ENCODE assay signal across 1 cellular context in genomic region chr2:98911376-98912154, GRCh38.
TF ChIP-seq lines count a peak whose summit lies in the region.

No MANE protein-coding gene starts in this region.

TF ChIP-seq in HepG2, 621 proteins besides CTCF, POLR2A, EP300 and RAD21 (continued from another document and continues in another):
- TF ChIP-seq ATF4 (CRISPR knock-in tag; IDR thresholded peaks at IDR 0.05) (peak in 1 of 2 experiments; percentile 96; a peak in 2 of 4 replicates), ZNF563 (CRISPR knock-in tag; IDR thresholded peaks at IDR 0.05) (no peak), RAD51 (IDR thresholded peaks at IDR 0.05; ENCODE audit: borderline replicate concordance) (no peak), ZNF749 (CRISPR knock-in tag; IDR thresholded peaks at IDR 0.05; ENCODE audit: borderline replicate concordance) (no peak), IKZF4 (CRISPR knock-in tag; IDR thresholded peaks at IDR 0.05; ENCODE audit: borderline replicate concordance, low read depth, not compliant biosample characterization) (no peak), ZNF317 (CRISPR knock-in tag; IDR thresholded peaks at IDR 0.05) (peak; percentile 60), ZMAT3 (CRISPR knock-in tag; conservative IDR thresholded peaks at IDR 0.05) (no peak), ZNF235 (CRISPR knock-in tag; IDR thresholded peaks at IDR 0.05; ENCODE audit: borderline replicate concordance) (no peak), PRPF4 (IDR thresholded peaks at IDR 0.05; ENCODE audit: low read depth, low read length, poor library complexity, severe bottlenecking) (no peak), ZMAT5 (CRISPR knock-in tag; IDR thresholded peaks at IDR 0.05; ENCODE audit: borderline replicate concordance, low read depth) (no peak), NFE2L1 (CRISPR knock-in tag; IDR thresholded peaks at IDR 0.05; ENCODE audit: borderline replicate concordance) (no peak), MIER2 (CRISPR knock-in tag; IDR thresholded peaks at IDR 0.05) (peak; percentile 48; the same call in 1 of the 2 replicates), TAF1 (CRISPR knock-in tag; IDR thresholded peaks at IDR 0.05) (no peak), THRA (CRISPR knock-in tag; IDR thresholded peaks at IDR 0.05; ENCODE audit: borderline replicate concordance) (no peak), ZNF18 (CRISPR knock-in tag; IDR thresholded peaks at IDR 0.05; ENCODE audit: insufficient replicate concordance) (no peak), ZKSCAN8 (CRISPR knock-in tag; IDR thresholded peaks at IDR 0.05; ENCODE audit: borderline replicate concordance) (no peak), HNRNPL (IDR thresholded peaks at IDR 0.05; ENCODE audit: low read depth, low read length) (0 out of 2 replicates have a peak, but pooled peaks have one; percentile 43), BCLAF1 (IDR thresholded peaks at IDR 0.05) (no peak), JUN (CRISPR knock-in tag; IDR thresholded peaks at IDR 0.05) (no peak), XRCC5 (optimal IDR thresholded peaks at IDR 0.05; ENCODE audit: low read length) (no peak), POLR2G (IDR thresholded peaks at IDR 0.05; ENCODE audit: low read depth, low read length) (no peak), ZNF577 (CRISPR knock-in tag; IDR thresholded peaks at IDR 0.05; ENCODE audit: borderline replicate concordance, low read depth) (no peak), ZNF362 (CRISPR knock-in tag; IDR thresholded peaks at IDR 0.05; ENCODE audit: borderline replicate concordance) (no peak), PTBP1 (IDR thresholded peaks at IDR 0.05; ENCODE audit: low read depth, low read length, poor library complexity, severe bottlenecking) (no peak), ETV6 (CRISPR knock-in tag; conservative IDR thresholded peaks at IDR 0.05) (no peak), ASH2L (IDR thresholded peaks at IDR 0.05; ENCODE audit: insufficient read length, low read depth, low read length) (peak; percentile 42), NFATC3 (CRISPR knock-in tag; IDR thresholded peaks at IDR 0.05) (no peak), ATF6 (CRISPR knock-in tag; conservative IDR thresholded peaks at IDR 0.05) (no peak), BRF2 (CRISPR knock-in tag; IDR thresholded peaks at IDR 0.05) (no peak), ELF4 (CRISPR knock-in tag; IDR thresholded peaks at IDR 0.05; ENCODE audit: borderline replicate concordance) (no peak), KDM3A (CRISPR knock-in tag; IDR thresholded peaks at IDR 0.05; ENCODE audit: low read depth) (no peak), SOX5 (CRISPR knock-in tag; IDR thresholded peaks at IDR 0.05; ENCODE audit: borderline replicate concordance) (0 out of 2 replicates have a peak, but pooled peaks have one; percentile 24), PRDM10 (CRISPR knock-in tag; IDR thresholded peaks at IDR 0.05; ENCODE audit: low read depth) (no peak), SIX1 (CRISPR knock-in tag; IDR thresholded peaks at IDR 0.05; ENCODE audit: borderline replicate concordance) (no peak), ATAD3A (CRISPR knock-in tag; IDR thresholded peaks at IDR 0.05) (no peak), NAIF1 (CRISPR knock-in tag; IDR thresholded peaks at IDR 0.05; ENCODE audit: borderline replicate concordance) (no peak), ARID4A (CRISPR knock-in tag; IDR thresholded peaks at IDR 0.05; ENCODE audit: borderline replicate concordance) (peak; percentile 15; the same call in 1 of the 2 replicates), ZNF737 (CRISPR knock-in tag; IDR thresholded peaks at IDR 0.05; ENCODE audit: borderline replicate concordance) (no peak; the same call in 1 of the 2 replicates), CBX1 (IDR thresholded peaks at IDR 0.05; ENCODE audit: low read depth) (peak; percentile 43), SRSF1 (optimal IDR thresholded peaks at IDR 0.05; ENCODE audit: low read depth, low read length) (no peak), TOE1 (CRISPR knock-in tag; IDR thresholded peaks at IDR 0.05) (no peak), HOXA7 (CRISPR knock-in tag; IDR thresholded peaks at IDR 0.05) (no peak), GABPA (IDR thresholded peaks at IDR 0.05; ENCODE audit: low read depth, low read length) (no peak), GABPA (CRISPR knock-in tag; IDR thresholded peaks at IDR 0.05; ENCODE audit: low read depth) (no peak)
